14 cellular contexts compared by ENCODE assay signal in the genomic region with DNA sequence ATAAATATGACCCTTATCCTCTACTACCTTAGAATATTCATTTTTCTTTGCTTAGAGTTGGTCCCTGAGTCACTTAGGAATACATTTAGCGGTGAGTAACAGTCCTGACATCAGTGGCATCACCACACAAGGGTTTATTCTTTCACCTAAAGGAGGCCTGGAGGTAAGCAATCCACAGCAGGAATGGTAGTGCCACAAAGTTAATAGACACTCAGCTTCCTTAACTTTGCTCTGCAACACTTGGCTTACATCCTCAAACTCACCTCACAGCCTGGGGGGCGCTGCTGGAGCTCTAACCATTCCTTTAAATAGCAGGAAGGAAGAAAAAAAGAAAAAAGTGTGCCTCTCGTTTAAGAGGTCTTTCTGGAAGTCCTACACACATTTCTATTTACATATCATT. TPM values are rescaled to one million over a fixed set of nuclear protein-coding genes. Genes with fewer than 3 reads are reported as not detected.
DNase-seq lines count a peak whose midpoint lies in the region; ATAC-seq and TF ChIP-seq lines count a peak whose summit lies in the region.
"Had no signal": no experiment of that assay in that cellular context is flagged by ENCODE, and none has a peak within 500 bp of the region (broad histone marks: within the 10 kb centered on the region; RNA-seq: fewer than 3 reads in every experiment).

No MANE protein-coding gene starts in this region.

- no peak overlapping the region for H3K4me3 ChIP-seq in NT2/D1 (ENCODE audit: insufficient read length, low read depth)
- H3K4me3 ChIP-seq: dorsolateral prefrontal cortex, SJCRH30, thyroid gland had no signal

- no peaks in the 10 kb centered on the region for H3K4me1 Mint-ChIP-seq in progenitor cell of endocrine pancreas (ENCODE audit: low read depth)
- H3K4me1 Mint-ChIP-seq in effector memory CD8-positive, alpha-beta T cell (ENCODE audit: low read depth in 2 of 2) = no peaks in the 10 kb centered on the region

- no peaks in the 10 kb centered on the region for H3K9me3 ChIP-seq in NT2/D1 (ENCODE audit: insufficient read depth, low read length)
- H3K9me3 ChIP-seq: SJCRH30, thyroid gland had no signal

- H3K27ac Mint-ChIP-seq in progenitor cell of endocrine pancreas = no peak overlapping the region
- H3K27ac Mint-ChIP-seq in effector memory CD8-positive, alpha-beta T cell = peak overlapping the region in 1 of 2 donors; percentile 25

- no peak for ATAC-seq in effector memory CD8-positive, alpha-beta T cell (replicated peaks)
- no peak for ATAC-seq in HG02610 (IDR thresholded peaks at IDR 0.05; ENCODE audit: unreplicated experiment)

- H3K36me3 Mint-ChIP-seq in progenitor cell of endocrine pancreas (ENCODE audit: insufficient read depth) = no peaks in the 10 kb centered on the region
- H3K36me3 Mint-ChIP-seq in effector memory CD8-positive, alpha-beta T cell (ENCODE audit: insufficient read depth) = no peaks in the 10 kb centered on the region

- peak; percentile 15 for TF ChIP-seq CTCF in progenitor cell of endocrine pancreas (IDR thresholded peaks at IDR 0.05; ENCODE audit: unreplicated experiment)

- H3K27me3 Mint-ChIP-seq in progenitor cell of endocrine pancreas = no peaks in the 10 kb centered on the region
- no peaks in the 10 kb centered on the region for H3K27me3 Mint-ChIP-seq in effector memory CD8-positive, alpha-beta T cell

- H3K36me3 ChIP-seq in NT2/D1 (ENCODE audit: insufficient read depth, insufficient read length, low read length) = no peaks in the 10 kb centered on the region
- H3K36me3 ChIP-seq: SJCRH30 had no signal

- no peaks in the 10 kb centered on the region for H3K27me3 ChIP-seq in NT2/D1 (ENCODE audit: insufficient read depth, insufficient read length)
- H3K27me3 ChIP-seq: dorsolateral prefrontal cortex, SJCRH30, thyroid gland had no signal

- peak; percentile 4 for DNase-seq in DMS53 (lab: John Stamatoyannopoulos, UW)
- DNase-seq in DMS53 treated with DMSO at 0.1 percent for 48 hours (lab: John Stamatoyannopoulos, UW; ENCODE audit: unreplicated experiment) = no peak
- peak; percentile 22 for DNase-seq in NT2/D1 (ENCODE audit: low read depth, low spot score)
- peak; percentile 25 for DNase-seq in dermis blood vessel endothelial cell
- DNase-seq in progenitor cell of endocrine pancreas (ENCODE audit: low spot score, unreplicated experiment) = no peak
- DNase-seq in effector memory CD8-positive, alpha-beta T cell = no peak
- DNase-seq in C1 segment of cervical spinal cord (lab: John Stamatoyannopoulos, UW) = no peak
- DNase-seq: 8988T, dorsolateral prefrontal cortex, NCI-H446 treated with DMSO at 0.1 percent for 48 hours, SJCRH30, small intestine, thyroid gland had no signal

- no peak overlapping the region for H3K4me3 Mint-ChIP-seq in progenitor cell of endocrine pancreas (ENCODE audit: low read depth)
- no peak overlapping the region for H3K4me3 Mint-ChIP-seq in effector memory CD8-positive, alpha-beta T cell

- H3K9ac ChIP-seq in NT2/D1 (ENCODE audit: insufficient read length, low read depth) = no peak overlapping the region

- no peaks in the 10 kb centered on the region for H3K4me1 ChIP-seq in NT2/D1 (ENCODE audit: insufficient read depth, insufficient read length)
- H3K4me1 ChIP-seq: SJCRH30, thyroid gland had no signal

- no peaks in the 10 kb centered on the region for H3K9me3 Mint-ChIP-seq in progenitor cell of endocrine pancreas (ENCODE audit: low read depth)
- H3K9me3 Mint-ChIP-seq in effector memory CD8-positive, alpha-beta T cell = no peaks in the 10 kb centered on the region

RNA-seq across cellular contexts. Expression of a gene that starts 29.1 kb away (rescaled TPM):
- total RNA-seq in dermis blood vessel endothelial cell (1.3 and 2.6 TPM in 2 replicates), progenitor cell of endocrine pancreas (4.5 and 5.6 TPM in 2 replicates)

RNA-seq across cellular contexts. Expression of a gene that starts 29.2 kb away (rescaled TPM):
- 9.9 and 14.8 TPM in 2 replicates for total RNA-seq in dermis blood vessel endothelial cell
- total RNA-seq in progenitor cell of endocrine pancreas = 13.9 and 14.2 TPM in 2 replicates

RNA-seq across cellular contexts. Expression of a gene that starts 36.0 kb away (rescaled TPM):
- total RNA-seq in dermis blood vessel endothelial cell (27.9 and 35.0 TPM in 2 replicates), progenitor cell of endocrine pancreas (55.4 and 57.3 TPM in 2 replicates)

RNA-seq across cellular contexts. Expression of a gene that starts 36.5 kb away (rescaled TPM):
- total RNA-seq in dermis blood vessel endothelial cell = 8.5 and 9.6 TPM in 2 replicates
- total RNA-seq in progenitor cell of endocrine pancreas = 13.4 and 14.3 TPM in 2 replicates

Comparison
In these comparisons a context has a peak if more than half of its experiments do, and no peak if none do; other contexts are left out.
1. DNase-seq: peak in DMS53 (single experiment), NT2/D1 (single experiment) and dermis blood vessel endothelial cell (single experiment); none in DMS53 treated with DMSO at 0.1 percent for 48 hours (single experiment), progenitor cell of endocrine pancreas (single experiment), effector memory CD8-positive, alpha-beta T cell (0 of 3) and C1 segment of cervical spinal cord (0 of 14).